ENCODE assay signal across 1 cellular context in genomic region chr9:134059661-134060395, GRCh38.
TF ChIP-seq lines count a peak whose summit lies in the region.

No MANE protein-coding gene starts in this region.

TF ChIP-seq in HepG2, 621 proteins besides CTCF, POLR2A, EP300 and RAD21 (continued from another document):
- TF ChIP-seq KIAA2018 (CRISPR knock-in tag; IDR thresholded peaks at IDR 0.05; ENCODE audit: borderline replicate concordance) = no peak
- TF ChIP-seq AGO2 (optimal IDR thresholded peaks at IDR 0.05; ENCODE audit: low read depth, low read length) = peak; percentile 68
- TF ChIP-seq AKAP8 (CRISPR knock-in tag; IDR thresholded peaks at IDR 0.05) = 0 out of 2 replicates have a peak, but pooled peaks have one; percentile 61
- TF ChIP-seq ZNF687 (CRISPR knock-in tag; IDR thresholded peaks at IDR 0.05) = 0 out of 2 replicates have a peak, but pooled peaks have one; percentile 6
- TF ChIP-seq, protein P1, sequence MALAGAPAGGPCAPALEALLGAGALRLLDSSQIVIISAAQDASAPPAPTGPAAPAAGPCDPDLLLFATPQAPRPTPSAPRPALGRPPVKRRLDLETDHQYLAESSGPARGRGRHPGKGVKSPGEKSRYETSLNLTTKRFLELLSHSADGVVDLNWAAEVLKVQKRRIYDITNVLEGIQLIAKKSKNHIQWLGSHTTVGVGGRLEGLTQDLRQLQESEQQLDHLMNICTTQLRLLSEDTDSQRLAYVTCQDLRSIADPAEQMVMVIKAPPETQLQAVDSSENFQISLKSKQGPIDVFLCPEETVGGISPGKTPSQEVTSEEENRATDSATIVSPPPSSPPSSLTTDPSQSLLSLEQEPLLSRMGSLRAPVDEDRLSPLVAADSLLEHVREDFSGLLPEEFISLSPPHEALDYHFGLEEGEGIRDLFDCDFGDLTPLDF (CRISPR knock-in tag; IDR thresholded peaks at IDR 0.05) = no peak
- no peak for TF ChIP-seq HNF4A (CRISPR knock-in tag; IDR thresholded peaks at IDR 0.05)
- TF ChIP-seq, protein P2, sequence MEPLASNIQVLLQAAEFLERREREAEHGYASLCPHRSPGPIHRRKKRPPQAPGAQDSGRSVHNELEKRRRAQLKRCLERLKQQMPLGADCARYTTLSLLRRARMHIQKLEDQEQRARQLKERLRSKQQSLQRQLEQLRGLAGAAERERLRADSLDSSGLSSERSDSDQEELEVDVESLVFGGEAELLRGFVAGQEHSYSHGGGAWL (CRISPR knock-in tag; IDR thresholded peaks at IDR 0.05) = no peak
- TF ChIP-seq ZNF605 (CRISPR knock-in tag; IDR thresholded peaks at IDR 0.05) = 0 out of 2 replicates have a peak, but pooled peaks have one; percentile 47
- no peak for TF ChIP-seq TRIM22 (IDR thresholded peaks at IDR 0.05)
